In the genomic region with DNA sequence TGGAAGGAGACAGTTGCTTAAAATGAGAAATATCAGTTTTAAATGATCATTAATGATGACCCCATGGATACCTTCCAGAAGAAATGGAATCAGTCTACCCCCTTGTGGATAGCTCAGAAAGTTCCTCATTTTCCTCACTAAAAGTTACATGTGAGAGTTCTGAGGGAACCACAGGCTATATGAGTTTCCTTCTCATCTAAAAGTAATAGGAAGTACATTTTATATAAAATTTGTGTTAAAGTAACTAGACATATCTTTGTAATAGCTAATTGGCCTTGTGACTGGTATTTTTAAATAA, we compare ENCODE assay signal across 9 cellular contexts.
A peak's percentile ranks its signal among the peaks of the same experiment; 100 is the strongest.
DNase-seq lines count a peak whose midpoint lies in the region; ATAC-seq, FAIRE-seq and TF ChIP-seq lines count a peak whose summit lies in the region.
"Had no signal": no experiment of that assay in that cellular context is flagged by ENCODE, and none has a peak within 500 bp of the region (broad histone marks: within the 10 kb centered on the region; RNA-seq: fewer than 3 reads in every experiment).

No MANE protein-coding gene starts in this region.

- H3K4me2 ChIP-seq in Karpas-422 (ENCODE audit: low read depth, low read length, poor library complexity, severe bottlenecking) = no peak overlapping the region

- no peaks in the 10 kb centered on the region for H3K79me2 ChIP-seq in Karpas-422 (ENCODE audit: low read length)

- no peaks in the 10 kb centered on the region for H3K9me3 ChIP-seq in Karpas-422 (ENCODE audit: low read length)

- intact Hi-C loops in activated T-helper 1 cell treated with anti-CD3 and anti-CD28 coated beads, Interleukin-12 subunit alpha, Interleukin-12 subunit beta, Interleukin-2, Interleukin-4 antibody, amounts not matched to agents 30 ng/mL and 10 ng/mL and 1 ng/mL, durations not matched to agents 14 hours and 24 hours and 36 hours (cut with micrococcal nuclease) = no loop called here

- H3K27me3 Mint-ChIP-seq in activated T-helper 1 cell treated with anti-CD3 and anti-CD28 coated beads, Interleukin-12 subunit alpha, Interleukin-12 subunit beta, Interleukin-2, Interleukin-4 antibody, amounts not matched to agents 30 ng/mL and 10 ng/mL and 1 ng/mL, durations not matched to agents 14 hours and 24 hours and 36 hours (ENCODE audit: insufficient read depth) = no peaks in the 10 kb centered on the region

- no peak for ATAC-seq in GM18907 (IDR thresholded peaks at IDR 0.05; ENCODE audit: unreplicated experiment)

- TF ChIP-seq CTCF in AG10803 (conservative IDR thresholded peaks at IDR 0.05; ENCODE audit: low read length) = peak; percentile 44

- no peak overlapping the region for H3K27ac Mint-ChIP-seq in activated T-helper 1 cell treated with anti-CD3 and anti-CD28 coated beads, Interleukin-12 subunit alpha, Interleukin-12 subunit beta, Interleukin-2, Interleukin-4 antibody, amounts not matched to agents 30 ng/mL and 10 ng/mL and 1 ng/mL, durations not matched to agents 14 hours and 24 hours and 36 hours

- no peak overlapping the region for H3K9ac ChIP-seq in Karpas-422 (ENCODE audit: low read length)

- H3K27ac ChIP-seq in Karpas-422 (ENCODE audit: low read length) = no peak overlapping the region

- H3K4me3 Mint-ChIP-seq in activated T-helper 1 cell treated with anti-CD3 and anti-CD28 coated beads, Interleukin-12 subunit alpha, Interleukin-12 subunit beta, Interleukin-2, Interleukin-4 antibody, amounts not matched to agents 30 ng/mL and 10 ng/mL and 1 ng/mL, durations not matched to agents 14 hours and 24 hours and 36 hours = no peak overlapping the region

- no peak for FAIRE-seq in GM19239 (lab: Jason Lieb, UNC)

- no peaks in the 10 kb centered on the region for H3K27me3 ChIP-seq in Karpas-422 (ENCODE audit: low read length)

- no peaks in the 10 kb centered on the region for H3K36me3 Mint-ChIP-seq in activated T-helper 1 cell treated with anti-CD3 and anti-CD28 coated beads, Interleukin-12 subunit alpha, Interleukin-12 subunit beta, Interleukin-2, Interleukin-4 antibody, amounts not matched to agents 30 ng/mL and 10 ng/mL and 1 ng/mL, durations not matched to agents 14 hours and 24 hours and 36 hours (ENCODE audit: low read depth)

- H3K4me1 Mint-ChIP-seq in activated T-helper 1 cell treated with anti-CD3 and anti-CD28 coated beads, Interleukin-12 subunit alpha, Interleukin-12 subunit beta, Interleukin-2, Interleukin-4 antibody, amounts not matched to agents 30 ng/mL and 10 ng/mL and 1 ng/mL, durations not matched to agents 14 hours and 24 hours and 36 hours (ENCODE audit: low read depth) = no peaks in the 10 kb centered on the region

- H3K4me3 ChIP-seq in AG10803 (ENCODE audit: low read length) = no peak overlapping the region
- H3K4me3 ChIP-seq in Karpas-422 (ENCODE audit: low read length) = no peak overlapping the region

- DNase-seq in AG10803 (ENCODE audit: low read depth) = no peak
- DNase-seq in Karpas-422 = peak; percentile 43
- peak; percentile 46 for DNase-seq in astrocyte of the hippocampus (ENCODE audit: low read depth, low spot score)
- peak; percentile 10 for DNase-seq in medulla oblongata (ENCODE audit: extremely low spot score)
- no peak for DNase-seq in GM19239 (ENCODE audit: insufficient read length, low spot score)
- no peak for DNase-seq in occipital lobe (lab: John Stamatoyannopoulos, UW)
- DNase-seq in activated T-helper 1 cell treated with anti-CD3 and anti-CD28 coated beads, Interleukin-12 subunit alpha, Interleukin-12 subunit beta, Interleukin-2, Interleukin-4 antibody, amounts not matched to agents 30 ng/mL and 10 ng/mL and 1 ng/mL, durations not matched to agents 14 hours and 24 hours and 36 hours (ENCODE audit: low spot score) = no peak
- DNase-seq: NCI-H2029 had no signal

- H3K36me3 ChIP-seq in Karpas-422 (ENCODE audit: insufficient read depth, low read length) = no peaks in the 10 kb centered on the region

- peaks cover 5% of the 10 kb centered on the region for H3K4me1 ChIP-seq in Karpas-422 (ENCODE audit: low read length)

- H2AFZ ChIP-seq in Karpas-422 (ENCODE audit: low read length) = no peak overlapping the region

- H3K9me2 ChIP-seq in Karpas-422 (replicated peaks; ENCODE audit: insufficient read depth, low read length) = no peaks in the 10 kb centered on the region

- H4K20me1 ChIP-seq in Karpas-422 (ENCODE audit: insufficient read depth, low read depth, low read length) = no peaks in the 10 kb centered on the region

- H3K9me3 Mint-ChIP-seq in activated T-helper 1 cell treated with anti-CD3 and anti-CD28 coated beads, Interleukin-12 subunit alpha, Interleukin-12 subunit beta, Interleukin-2, Interleukin-4 antibody, amounts not matched to agents 30 ng/mL and 10 ng/mL and 1 ng/mL, durations not matched to agents 14 hours and 24 hours and 36 hours = no peaks in the 10 kb centered on the region

Comparison
In these comparisons a context has a peak if more than half of its experiments do, and no peak if none do; other contexts are left out.
1. DNase-seq: peak in Karpas-422 (single experiment), astrocyte of the hippocampus (single experiment) and medulla oblongata (single experiment); none in AG10803 (single experiment), GM19239 (single experiment), occipital lobe (single experiment) and activated T-helper 1 cell treated with anti-CD3 and anti-CD28 coated beads, Interleukin-12 subunit alpha, Interleukin-12 subunit beta, Interleukin-2, Interleukin-4 antibody, amounts not matched to agents 30 ng/mL and 10 ng/mL and 1 ng/mL, durations not matched to agents 14 hours and 24 hours and 36 hours (single experiment).